ENCODE assay signal across 20 cellular contexts in the genomic region with DNA sequence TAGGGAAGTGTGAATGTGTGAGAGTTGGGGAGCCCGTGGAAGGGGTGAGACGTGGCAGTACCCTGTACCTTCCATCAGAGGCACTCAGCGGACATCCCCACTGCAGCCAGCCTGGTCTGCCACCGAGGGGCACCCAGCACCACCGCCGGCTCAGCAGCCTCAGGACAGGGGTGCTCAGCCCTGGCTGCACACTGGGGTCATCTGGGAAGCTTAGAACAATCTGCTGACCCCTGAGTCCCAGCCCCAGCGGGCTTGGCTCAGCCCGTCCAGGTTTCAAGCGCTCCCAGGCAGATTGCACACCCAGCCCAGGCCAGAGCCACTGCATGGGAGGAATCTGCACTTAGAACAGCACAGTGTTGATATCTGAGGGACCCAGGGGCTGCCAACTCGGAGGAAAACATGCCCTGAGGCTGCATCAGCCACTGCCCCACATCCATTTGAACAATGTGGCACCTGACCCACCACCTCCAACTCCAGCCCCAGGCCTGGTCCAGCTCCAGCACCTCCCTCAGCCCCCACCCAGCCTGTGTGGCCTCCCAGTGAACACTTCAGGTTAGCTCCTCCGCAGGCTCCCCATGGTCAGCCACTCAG.
DNase-seq lines count a peak whose midpoint lies in the region; ATAC-seq and TF ChIP-seq lines count a peak whose summit lies in the region.
"Had no signal": no experiment of that assay in that cellular context is flagged by ENCODE, and none has a peak within 500 bp of the region (broad histone marks: within the 10 kb centered on the region; RNA-seq: fewer than 3 reads in every experiment).

No MANE protein-coding gene starts in this region.

- no peak overlapping the region for H3K27ac ChIP-seq in Panc1 (ENCODE audit: low read length)
- H3K27ac ChIP-seq in heart right ventricle: peak overlapping the region in 2 of 10 donors; percentile 3 to 28
- no peak overlapping the region for H3K27ac ChIP-seq in mesenchymal stem cell (ENCODE audit: low read length, poor library complexity, severe bottlenecking)
- H3K27ac ChIP-seq: brain microvascular endothelial cell, colonic mucosa, parathyroid adenoma, SK-N-MC had no signal

- H3K23ac ChIP-seq in mesenchymal stem cell (ENCODE audit: low read length in 2 of 2): no peak overlapping the region

- H2AFZ ChIP-seq in mesenchymal stem cell (ENCODE audit: low read depth, low read length): no peak overlapping the region
- H2AFZ ChIP-seq: parathyroid adenoma had no signal

- H3K14ac ChIP-seq in mesenchymal stem cell (ENCODE audit: low read length in 2 of 2): no peak overlapping the region

- no peak overlapping the region for H2BK12ac ChIP-seq in mesenchymal stem cell (ENCODE audit: low read length in 2 of 2)

- no peak overlapping the region for H3K18ac ChIP-seq in mesenchymal stem cell (ENCODE audit: low read depth in 1 of 2, low read length in 2 of 2)

- BruUV-seq in Panc1 (replicated peaks; lab: Mats Ljungman, UMichigan): no TSS peak

- POLR2A ChIA-PET in Panc1 (lab: Charles Lee): interaction anchor here (0.7 kb wide), 1 partner anchor 54 kb away, joined by 4 read pairs; no protein-coding TSS in a partner anchor

- H2BK15ac ChIP-seq in mesenchymal stem cell (ENCODE audit: low read depth, poor library complexity, severe bottlenecking): no peak overlapping the region

- H3K27me3 ChIP-seq in Panc1 (ENCODE audit: control insufficient read depth, insufficient read depth, low read length): no peaks in the 10 kb centered on the region
- H3K27me3 ChIP-seq in heart right ventricle: peaks cover 0 to 4% (median 0%) of the 10 kb centered on the region in 7 donors
- H3K27me3 ChIP-seq in mesenchymal stem cell (ENCODE audit: control insufficient read depth in 1 of 2, insufficient read depth in 1 of 2, low read length in 2 of 2): peaks cover 0 to 69% of the 10 kb centered on the region in 2 experiments
- H3K27me3 ChIP-seq: brain microvascular endothelial cell, colonic mucosa had no signal

- CTCF ChIA-PET in Panc1 (lab: Charles Lee): no interaction called here

- intact Hi-C loops in Panc1 (cut with micrococcal nuclease; ENCODE audit: unreplicated experiment): no loop called here
- intact Hi-C loops in heart right ventricle (cut with DNase I): no loop called here

- in situ Hi-C loops in Panc1 (cut with HindIII; ENCODE audit: low pct_unique_long_range_greater_than_20kb, low sequenced_read_pairs): no loop called here

- TF ChIP-seq CTCF in Panc1 (IDR thresholded peaks at IDR 0.05) (no peak), heart right ventricle (IDR thresholded peaks at IDR 0.05) (peak in 3 of 9 donors; percentile 11 to 21 (median 12)), omental fat pad (IDR thresholded peaks at IDR 0.05) (no peak)

- H2BK120ac ChIP-seq in mesenchymal stem cell (ENCODE audit: low read depth, low read length): no peak overlapping the region

- DNase-seq in GM03348 (ENCODE audit: low spot score) (peak; percentile 6), Panc1 (ENCODE audit: low read depth, low spot score) (no peak), heart right ventricle (no peak), omental fat pad (ENCODE audit: low spot score) (no peak), SW 1271 (lab: John Stamatoyannopoulos, UW) (no peak), mesenchymal stem cell (no peak)
- DNase-seq: activated naive CD8-positive, alpha-beta T cell treated with anti-CD3 and anti-CD28 coated beads, Interleukin-2, amount 10 ng/mL, durations not matched to agents 7 days and 5 days; brain microvascular endothelial cell; colonic mucosa; DMS79 treated with DMSO at 0.1 percent for 48 hours; HCEC 1CT; naive B cell; NCI-H1105 treated with DMSO at 0.1 percent for 48 hours; NCI-H2081 treated with DMSO at 0.1 percent for 48 hours; NCI-H510A; stimulated activated naive CD4-positive, alpha-beta T cell; T1000 had no signal

- H3K79me1 ChIP-seq in mesenchymal stem cell (replicated peaks; ENCODE audit: low read length, poor library complexity, severe bottlenecking): no peaks in the 10 kb centered on the region

- H3K9ac ChIP-seq in mesenchymal stem cell (ENCODE audit: low read length): no peak overlapping the region
- H3K9ac ChIP-seq: parathyroid adenoma had no signal

- no peak overlapping the region for H4K91ac ChIP-seq in mesenchymal stem cell (ENCODE audit: low read length)

- H3K36me3 ChIP-seq in Panc1 (ENCODE audit: control insufficient read depth, insufficient read depth, low read length) (no peaks in the 10 kb centered on the region), heart right ventricle (no peaks in the 10 kb centered on the region), mesenchymal stem cell (ENCODE audit: control insufficient read depth in 1 of 2, insufficient read depth in 2 of 2, low read depth in 1 of 2, low read length in 2 of 2) (no peaks in the 10 kb centered on the region)
- H3K36me3 ChIP-seq: brain microvascular endothelial cell, colonic mucosa had no signal

- H3K9me3 ChIP-seq in Panc1 (ENCODE audit: control insufficient read depth, insufficient read depth, low read depth, low read length) (no peaks in the 10 kb centered on the region), heart right ventricle (peaks cover 0 to 7% (median 0%) of the 10 kb centered on the region in 11 donors), mesenchymal stem cell (ENCODE audit: control insufficient read depth, low read length) (peaks cover 6% of the 10 kb centered on the region)
- H3K9me3 ChIP-seq: colonic mucosa had no signal

- no peaks in the 10 kb centered on the region for H3K4me1 ChIP-seq in Panc1 (ENCODE audit: control insufficient read depth, insufficient read depth, low read length)
- peaks cover 0 to 25% (median 0%) of the 10 kb centered on the region in 9 donors for H3K4me1 ChIP-seq in heart right ventricle
- no peaks in the 10 kb centered on the region for H3K4me1 ChIP-seq in mesenchymal stem cell (ENCODE audit: control insufficient read depth, insufficient read depth, low read depth, low read length)
- H3K4me1 ChIP-seq: colonic mucosa, parathyroid adenoma had no signal

- no peak overlapping the region for H3K4me2 ChIP-seq in mesenchymal stem cell (ENCODE audit: low read length, poor library complexity, severe bottlenecking)

- no peak overlapping the region for H2AK5ac ChIP-seq in mesenchymal stem cell (ENCODE audit: low read length, severe bottlenecking)

- H3K4me3 ChIP-seq in Panc1 (ENCODE audit: low read depth in 2 of 2, low read length in 2 of 2) (no peak overlapping the region), heart right ventricle (no peak overlapping the region), mesenchymal stem cell (ENCODE audit: insufficient read depth in 1 of 2, low read depth in 1 of 2, low read length in 2 of 2) (no peak overlapping the region)
- H3K4me3 ChIP-seq: colonic mucosa, SK-N-MC had no signal

- no peak overlapping the region for H2BK5ac ChIP-seq in mesenchymal stem cell (ENCODE audit: low read depth, low read length, poor library complexity, severe bottlenecking)

- 57 to 58% methylated on average over 11 of the region's 11 CpGs for WGBS in heart right ventricle, 2 donors
- 69% methylated on average over 11 of the region's 11 CpGs for WGBS in mesenchymal stem cell

- H3K4ac ChIP-seq in mesenchymal stem cell (ENCODE audit: low read depth in 1 of 2, low read length in 2 of 2): no peak overlapping the region

- H4K8ac ChIP-seq in mesenchymal stem cell (ENCODE audit: low read length): no peak overlapping the region

- peak; percentile 65 for ATAC-seq in Panc1
- ATAC-seq in heart right ventricle: peak; percentile 13 to 79 (median 56)
- ATAC-seq in omental fat pad (ENCODE audit: low FRiP score): peak; percentile 9
- no peak for ATAC-seq in HG02678 (IDR thresholded peaks at IDR 0.05; ENCODE audit: unreplicated experiment)
